2 cellular contexts compared by ENCODE assay signal in the genomic region with DNA sequence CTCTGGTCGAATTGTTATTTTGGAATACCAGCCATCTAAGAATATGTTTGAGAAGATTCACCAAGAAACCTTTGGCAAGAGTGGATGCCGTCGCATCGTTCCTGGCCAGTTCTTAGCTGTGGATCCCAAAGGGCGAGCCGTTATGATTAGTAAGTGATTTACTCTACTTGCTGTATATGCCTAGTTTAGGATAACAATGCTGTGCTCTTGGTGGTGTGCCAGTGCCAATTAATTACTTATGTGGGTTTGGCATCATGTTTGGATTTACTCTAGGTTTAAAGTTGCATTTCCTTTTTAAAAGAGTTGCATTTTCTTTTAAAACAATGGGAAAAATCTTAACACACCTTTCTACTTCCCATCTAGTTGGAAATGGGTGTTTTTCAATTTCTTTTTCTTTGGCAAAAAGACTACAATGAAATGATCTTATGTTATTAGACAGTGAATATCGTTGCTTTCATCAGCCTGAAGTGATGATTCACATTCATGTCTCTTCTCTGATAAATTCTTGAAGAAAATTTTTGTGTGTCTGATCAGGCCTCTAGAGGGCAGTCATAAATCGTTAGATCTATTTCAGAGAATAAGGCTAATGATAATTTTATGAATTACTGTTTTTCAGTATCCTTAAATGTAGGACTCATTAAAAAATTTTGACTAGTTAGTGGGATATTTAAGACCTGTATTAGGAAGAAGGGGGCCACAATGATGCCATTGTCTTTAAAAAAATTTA.
TF ChIP-seq lines count a peak whose summit lies in the region.

No MANE protein-coding gene starts in this region.

TF ChIP-seq in GM12878, 131 proteins besides CTCF, POLR2A, EP300 and RAD21:
- TF ChIP-seq NBN (IDR thresholded peaks at IDR 0.05): no peak
- TF ChIP-seq SMC3 (IDR thresholded peaks at IDR 0.05; ENCODE audit: borderline replicate concordance, low read length): peak; percentile 18; the same call in 1 of the 2 replicates

TF ChIP-seq in HepG2, 621 proteins besides CTCF, POLR2A, EP300 and RAD21:
- 0 out of 2 replicates have a peak, but pooled peaks have one; percentile 25 for TF ChIP-seq POLR2G (IDR thresholded peaks at IDR 0.05; ENCODE audit: low read depth, low read length)
- TF ChIP-seq, protein P1, sequence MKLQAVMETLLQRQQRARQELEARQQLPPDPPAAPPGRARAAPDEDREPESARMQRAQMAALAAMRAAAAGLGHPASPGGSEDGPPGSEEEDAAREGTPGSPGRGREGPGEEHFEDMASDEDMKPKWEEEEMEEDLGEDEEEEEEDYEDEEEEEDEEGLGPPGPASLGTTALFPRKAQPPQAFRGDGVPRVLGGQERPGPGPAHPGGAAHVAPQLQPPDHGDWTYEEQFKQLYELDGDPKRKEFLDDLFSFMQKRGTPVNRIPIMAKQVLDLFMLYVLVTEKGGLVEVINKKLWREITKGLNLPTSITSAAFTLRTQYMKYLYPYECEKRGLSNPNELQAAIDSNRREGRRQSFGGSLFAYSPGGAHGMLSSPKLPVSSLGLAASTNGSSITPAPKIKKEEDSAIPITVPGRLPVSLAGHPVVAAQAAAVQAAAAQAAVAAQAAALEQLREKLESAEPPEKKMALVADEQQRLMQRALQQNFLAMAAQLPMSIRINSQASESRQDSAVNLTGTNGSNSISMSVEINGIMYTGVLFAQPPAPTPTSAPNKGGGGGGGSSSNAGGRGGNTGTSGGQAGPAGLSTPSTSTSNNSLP (IDR thresholded peaks at IDR 0.05; ENCODE audit: low read depth, low read length): peak; percentile 87; the same call in 1 of the 2 replicates
- no peak for TF ChIP-seq CHCHD3 (CRISPR knock-in tag; IDR thresholded peaks at IDR 0.05)
- no peak for TF ChIP-seq ZNF567 (CRISPR knock-in tag; IDR thresholded peaks at IDR 0.05; ENCODE audit: borderline replicate concordance)
- peak; percentile 21 for TF ChIP-seq STAG1 (CRISPR knock-in tag; IDR thresholded peaks at IDR 0.05)
